23 cellular contexts compared by ENCODE assay signal in genomic region chrX:455673-456072, GRCh38.
"Had no signal": no experiment of that assay in that cellular context is flagged by ENCODE, and none has a peak within 500 bp of the region (broad histone marks: within the 10 kb centered on the region; RNA-seq: fewer than 3 reads in every experiment).

No MANE protein-coding gene starts in this region.

- H3K27ac ChIP-seq: dorsolateral prefrontal cortex, ovary, right lobe of liver, stomach, tibial artery had no signal

- FAIRE-seq: colon, frontal cortex, keratinocyte, urothelium cell line had no signal

- H3K27me3 ChIP-seq: ovary, right lobe of liver had no signal

- H3K4me1 ChIP-seq: right lobe of liver, stomach, tibial artery had no signal

- H3K9me3 ChIP-seq: ovary, right lobe of liver, tibial artery had no signal

- ATAC-seq: left lobe of liver; naive thymus-derived CD8-positive, alpha-beta T cell; right lobe of liver; stimulated activated effector memory CD8-positive, alpha-beta T cell treated with anti-CD3 and anti-CD28 coated beads, Interleukin-12 subunit alpha, Interleukin-12 subunit beta, amount 100 ng/mL, for 72 hours had no signal

- H3K4me3 ChIP-seq: dorsolateral prefrontal cortex, ovary, right lobe of liver, smooth muscle cell, stomach, tibial artery had no signal

- H3K27ac Mint-ChIP-seq: naive thymus-derived CD8-positive, alpha-beta T cell; nephron progenitor cell; stimulated activated effector memory CD8-positive, alpha-beta T cell treated with anti-CD3 and anti-CD28 coated beads, Interleukin-12 subunit alpha, Interleukin-12 subunit beta, amount 100 ng/mL, for 72 hours; type B pancreatic cell had no signal

- H3K36me3 ChIP-seq: ovary, right lobe of liver, stomach, tibial artery had no signal

- H3K4me1 Mint-ChIP-seq: naive thymus-derived CD8-positive, alpha-beta T cell; stimulated activated effector memory CD8-positive, alpha-beta T cell treated with anti-CD3 and anti-CD28 coated beads, Interleukin-12 subunit alpha, Interleukin-12 subunit beta, amount 100 ng/mL, for 72 hours had no signal

- H3K9me3 Mint-ChIP-seq: nephron progenitor cell, type B pancreatic cell had no signal

- DNase-seq: cerebellar nuclear complex; effector CD4-positive, alpha-beta T cell; mammary epithelial cell; naive thymus-derived CD8-positive, alpha-beta T cell; nephron progenitor cell; occipital lobe; ovary; retina; right lobe of liver; stimulated activated CD4-positive, alpha-beta T cell treated with anti-CD3 and anti-CD28 coated beads, Interleukin-2, amount 100 ng/mL, for 24 hours; stimulated activated CD4-positive, alpha-beta T cell treated with anti-CD3 and anti-CD28 coated beads, Interleukin-4, amount 100 ng/mL, for 24 hours; stimulated activated naive CD4-positive, alpha-beta T cell treated with Interleukin-2 at 50 U/mL for 16 hours; stomach; tibial artery had no signal

- H3K4me2 ChIP-seq: smooth muscle cell had no signal

- H3K36me3 Mint-ChIP-seq: stimulated activated effector memory CD8-positive, alpha-beta T cell treated with anti-CD3 and anti-CD28 coated beads, Interleukin-12 subunit alpha, Interleukin-12 subunit beta, amount 100 ng/mL, for 72 hours had no signal

- H3K4me3 Mint-ChIP-seq: naive thymus-derived CD8-positive, alpha-beta T cell; nephron progenitor cell; stimulated activated effector memory CD8-positive, alpha-beta T cell treated with anti-CD3 and anti-CD28 coated beads, Interleukin-12 subunit alpha, Interleukin-12 subunit beta, amount 100 ng/mL, for 72 hours; type B pancreatic cell had no signal
